14 cellular contexts compared by ENCODE assay signal in genomic region chr7:55087521-55087961, GRCh38.
A peak's percentile ranks its signal among the peaks of the same experiment; 100 is the strongest.
DNase-seq lines count a peak whose midpoint lies in the region; ATAC-seq and TF ChIP-seq lines count a peak whose summit lies in the region.
"Had no signal": no experiment of that assay in that cellular context is flagged by ENCODE, and none has a peak within 500 bp of the region (broad histone marks: within the 10 kb centered on the region; RNA-seq: fewer than 3 reads in every experiment).

No MANE protein-coding gene starts in this region.

- TF ChIP-seq CTCF in left ventricle myocardium inferior (IDR thresholded peaks at IDR 0.05; ENCODE audit: borderline replicate concordance) = no peak
- no peak for TF ChIP-seq CTCF in chondrocyte (IDR thresholded peaks at IDR 0.05)
- no peak for TF ChIP-seq CTCF in nephron (IDR thresholded peaks at IDR 0.05; ENCODE audit: unreplicated experiment in 3 of 3)

- intact Hi-C loops in left ventricle myocardium inferior (cut with micrococcal nuclease) = no loop called here
- intact Hi-C loops in left ventricle myocardium superior (cut with micrococcal nuclease) = no loop called here

- ATAC-seq in left ventricle myocardium superior = no peak
- ATAC-seq in effector memory CD8-positive, alpha-beta T cell (replicated peaks) = no peak
- ATAC-seq: WTC11 had no signal

- H3K4me3 Mint-ChIP-seq in chondrocyte (ENCODE audit: unreplicated experiment) = no peak overlapping the region
- H3K4me3 Mint-ChIP-seq in nephron = peak overlapping the region in 1 of 3 experiments; percentile 17
- no peak overlapping the region for H3K4me3 Mint-ChIP-seq in effector memory CD8-positive, alpha-beta T cell
- H3K4me3 Mint-ChIP-seq: WTC11 had no signal

- peaks cover 4% of the 10 kb centered on the region for H3K36me3 Mint-ChIP-seq in chondrocyte (ENCODE audit: low read depth)
- H3K36me3 Mint-ChIP-seq in nephron (ENCODE audit: low read depth) = no peaks in the 10 kb centered on the region
- no peaks in the 10 kb centered on the region for H3K36me3 Mint-ChIP-seq in effector memory CD8-positive, alpha-beta T cell (ENCODE audit: insufficient read depth)
- H3K36me3 Mint-ChIP-seq: naive B cell, WTC11 had no signal

- no peaks in the 10 kb centered on the region for H3K36me3 ChIP-seq in left ventricle myocardium inferior
- peaks cover 34% of the 10 kb centered on the region for H3K36me3 ChIP-seq in MG63

- peaks cover 50% of the 10 kb centered on the region for H3K4me1 ChIP-seq in left ventricle myocardium inferior

- peak overlapping the region; percentile 76 for H3K27ac ChIP-seq in left ventricle myocardium inferior (replicated peaks)

- H3K27me3 Mint-ChIP-seq in chondrocyte (ENCODE audit: low read depth) (peaks cover 4% of the 10 kb centered on the region), nephron (ENCODE audit: low read depth) (no peaks in the 10 kb centered on the region)
- H3K27me3 Mint-ChIP-seq in effector memory CD8-positive, alpha-beta T cell = peaks cover 6 to 8% of the 10 kb centered on the region in 2 donors

- H3K9me3 ChIP-seq in left ventricle myocardium inferior (replicated peaks) (no peaks in the 10 kb centered on the region), MG63 (no peaks in the 10 kb centered on the region)

- H3K27ac Mint-ChIP-seq in chondrocyte (ENCODE audit: unreplicated experiment) (peak overlapping the region; percentile 97), nephron (peak overlapping the region; percentile 94 to 98 (median 96))
- H3K27ac Mint-ChIP-seq in effector memory CD8-positive, alpha-beta T cell = no peak overlapping the region
- H3K27ac Mint-ChIP-seq: WTC11 had no signal

- H3K4me3 ChIP-seq in left ventricle myocardium inferior = no peak overlapping the region
- H3K4me3 ChIP-seq in MG63 = no peak overlapping the region

- H3K4me1 Mint-ChIP-seq in chondrocyte (ENCODE audit: low read depth) (peaks cover 42% of the 10 kb centered on the region), nephron (peaks cover 77% of the 10 kb centered on the region)
- H3K4me1 Mint-ChIP-seq in effector memory CD8-positive, alpha-beta T cell (ENCODE audit: low read depth in 2 of 2) = peaks cover 6 to 20% of the 10 kb centered on the region in 2 donors

- H3K9me3 Mint-ChIP-seq in chondrocyte (ENCODE audit: low read depth) = no peaks in the 10 kb centered on the region
- no peaks in the 10 kb centered on the region for H3K9me3 Mint-ChIP-seq in nephron
- no peaks in the 10 kb centered on the region for H3K9me3 Mint-ChIP-seq in effector memory CD8-positive, alpha-beta T cell

- H3K27me3 ChIP-seq in left ventricle myocardium inferior (ENCODE audit: low read depth) (no peaks in the 10 kb centered on the region), MG63 (no peaks in the 10 kb centered on the region)

- DNase-seq in left ventricle myocardium inferior (no peak), left ventricle myocardium superior (no peak), chondrocyte (ENCODE audit: low spot score) (no peak), C1 segment of cervical spinal cord (lab: John Stamatoyannopoulos, UW) (no peak), MG63 (no peak)
- no peak for DNase-seq in effector memory CD8-positive, alpha-beta T cell
- DNase-seq in activated CD4-positive, alpha-beta T cell treated with anti-CD3 and anti-CD28 coated beads for 48 hours = no peak
- DNase-seq: dorsolateral prefrontal cortex, Kasumi-1, naive B cell, NCI-H2081 treated with DMSO at 0.1 percent for 48 hours, substantia nigra had no signal

Comparison
In these comparisons a context has a peak if more than half of its experiments do, and no peak if none do; other contexts are left out.
1. H3K27ac Mint-ChIP-seq: peak in chondrocyte (single experiment) and nephron (3 of 3); none in effector memory CD8-positive, alpha-beta T cell (0 of 2).